Comparison of ENCODE assay signal across 15 cellular contexts in genomic region chr22:45460288-45461109, GRCh38. TPM values are rescaled to one million over a fixed set of nuclear protein-coding genes. Genes with fewer than 3 reads are reported as not detected.
A peak's percentile ranks its signal among the peaks of the same experiment; 100 is the strongest.
DNase-seq lines count a peak whose midpoint lies in the region; ATAC-seq and TF ChIP-seq lines count a peak whose summit lies in the region.
"Had no signal": no experiment of that assay in that cellular context is flagged by ENCODE, and none has a peak within 500 bp of the region (broad histone marks: within the 10 kb centered on the region; RNA-seq: fewer than 3 reads in every experiment).

No MANE protein-coding gene starts in this region.

- TF ChIP-seq CTCF in fibroblast of villous mesenchyme (IDR thresholded peaks at IDR 0.05; ENCODE audit: insufficient read depth, low read depth, low read length) = no peak
- no peak for TF ChIP-seq CTCF in nephron (IDR thresholded peaks at IDR 0.05; ENCODE audit: unreplicated experiment in 3 of 3)
- TF ChIP-seq CTCF in upper lobe of right lung (IDR thresholded peaks at IDR 0.05) = no peak
- TF ChIP-seq CTCF in chondrocyte (IDR thresholded peaks at IDR 0.05) = no peak

- H3K9me3 Mint-ChIP-seq in nephron (peaks cover 12% of the 10 kb centered on the region), chondrocyte (ENCODE audit: low read depth) (peaks cover 4% of the 10 kb centered on the region)
- H3K9me3 Mint-ChIP-seq: activated T-helper 17 cell treated with anti-CD3 and anti-CD28 coated beads, Interleukin-2, amount 50 U/mL, for 72 hours; memory B cell had no signal

- H3K36me3 Mint-ChIP-seq in nephron (ENCODE audit: low read depth) (peaks cover 6% of the 10 kb centered on the region), chondrocyte (ENCODE audit: low read depth) (no peaks in the 10 kb centered on the region)
- H3K36me3 Mint-ChIP-seq: memory B cell had no signal

- H3K4me3 ChIP-seq in fibroblast of villous mesenchyme (ENCODE audit: low read depth, low read length) = no peak overlapping the region
- H3K4me3 ChIP-seq in upper lobe of right lung = no peak overlapping the region
- H3K4me3 ChIP-seq: prostate gland had no signal

- intact Hi-C loops in upper lobe of right lung (cut with DNase I) = no loop called here

- H3K4me1 Mint-ChIP-seq in nephron (peaks cover 41% of the 10 kb centered on the region), chondrocyte (ENCODE audit: low read depth) (peaks cover 8% of the 10 kb centered on the region)
- H3K4me1 Mint-ChIP-seq: activated CD4-positive, alpha-beta T cell treated with anti-CD3 and anti-CD28 coated beads, Interleukin-2, amount 10 ng/mL, durations not matched to agents 24 days and 14 days; activated T-helper 17 cell treated with anti-CD3 and anti-CD28 coated beads, Interleukin-2, amount 50 U/mL, for 72 hours; memory B cell had no signal

- no peaks in the 10 kb centered on the region for H3K27me3 ChIP-seq in upper lobe of right lung

- H3K27ac Mint-ChIP-seq in nephron = peak overlapping the region; percentile 94 to 99 (median 97)
- H3K27ac Mint-ChIP-seq in chondrocyte (ENCODE audit: unreplicated experiment) = no peak overlapping the region
- H3K27ac Mint-ChIP-seq: activated CD4-positive, alpha-beta T cell treated with anti-CD3 and anti-CD28 coated beads, Interleukin-2, amount 10 ng/mL, durations not matched to agents 24 days and 14 days; activated T-helper 17 cell treated with anti-CD3 and anti-CD28 coated beads, Interleukin-2, amount 50 U/mL, for 72 hours; memory B cell had no signal

- no peaks in the 10 kb centered on the region for H3K9me3 ChIP-seq in upper lobe of right lung
- H3K9me3 ChIP-seq: prostate gland had no signal

- peak; percentile 67 for ATAC-seq in upper lobe of right lung
- ATAC-seq: activated T-helper 17 cell treated with anti-CD3 and anti-CD28 coated beads, Interleukin-2, amount 50 U/mL, for 72 hours; stimulated activated naive CD8-positive, alpha-beta T cell treated with anti-CD3 and anti-CD28 coated beads, Interleukin-15, Interleukin-2, amounts not matched to agents 100 U/mL and 50 U/mL, for 24 hours had no signal

- peak overlapping the region; percentile 70 for H3K27ac ChIP-seq in upper lobe of right lung

- no peaks in the 10 kb centered on the region for H3K4me1 ChIP-seq in upper lobe of right lung
- H3K4me1 ChIP-seq: prostate gland had no signal

- H3K4me3 Mint-ChIP-seq in nephron (peak overlapping the region in 1 of 3 experiments; percentile 41), chondrocyte (ENCODE audit: unreplicated experiment) (no peak overlapping the region)
- H3K4me3 Mint-ChIP-seq: activated CD4-positive, alpha-beta T cell treated with anti-CD3 and anti-CD28 coated beads, Interleukin-2, amount 10 ng/mL, durations not matched to agents 24 days and 14 days; activated T-helper 17 cell treated with anti-CD3 and anti-CD28 coated beads, Interleukin-2, amount 50 U/mL, for 72 hours; memory B cell had no signal

- H3K27me3 Mint-ChIP-seq in nephron (ENCODE audit: low read depth) (peaks cover 15% of the 10 kb centered on the region), chondrocyte (ENCODE audit: low read depth) (no peaks in the 10 kb centered on the region)

- no peaks in the 10 kb centered on the region for H3K36me3 ChIP-seq in upper lobe of right lung
- H3K36me3 ChIP-seq: prostate gland had no signal

- peak; percentile 90 for DNase-seq in amniotic epithelial cell (ENCODE audit: low read depth)
- DNase-seq in fibroblast of villous mesenchyme (ENCODE audit: low read depth) = peak; percentile 98
- no peak for DNase-seq in upper lobe of right lung
- no peak for DNase-seq in chondrocyte (ENCODE audit: low spot score)
- no peak for DNase-seq in activated CD4-positive, CD25-positive, alpha-beta regulatory T cell treated with anti-CD3 and anti-CD28 coated beads, Interleukin-2, amount 50 U/mL, for 72 hours
- DNase-seq in HuH-7.5 (ENCODE audit: low spot score) = no peak
- DNase-seq: activated CD4-positive, alpha-beta T cell treated with anti-CD3 and anti-CD28 coated beads, Interleukin-2, amount 10 ng/mL, durations not matched to agents 24 days and 14 days; NCI-H2081; stimulated activated naive CD8-positive, alpha-beta T cell treated with anti-CD3 and anti-CD28 coated beads, Interleukin-15, Interleukin-2, amounts not matched to agents 100 U/mL and 50 U/mL, for 24 hours had no signal

RNA-seq across cellular contexts. Expression of gene FBLN1, which starts 42.2 kb away (rescaled TPM):
- total RNA-seq in fibroblast of villous mesenchyme (102 and 256 TPM in 2 replicates), upper lobe of right lung (272 TPM), chondrocyte (127 to 186 TPM (median 183 TPM) in 3 replicates)
- total RNA-seq: activated CD4-positive, alpha-beta T cell treated with anti-CD3 and anti-CD28 coated beads, Interleukin-2, amount 10 ng/mL, durations not matched to agents 24 days and 14 days had no signal

RNA-seq across cellular contexts. Expression of gene RIBC2, which starts 47.0 kb away (rescaled TPM):
- total RNA-seq in fibroblast of villous mesenchyme = 0.86 and 0.97 TPM in 2 replicates
- not detected for total RNA-seq in upper lobe of right lung
- total RNA-seq in chondrocyte = 0.41 to 1.1 TPM in 2 of 3 replicates, not detected in the other

RNA-seq across cellular contexts. Expression of gene SMC1B, which starts 47.1 kb away (rescaled TPM):
- not detected in 2 replicates for total RNA-seq in fibroblast of villous mesenchyme
- not detected for total RNA-seq in upper lobe of right lung
- total RNA-seq in chondrocyte = not detected in 3 replicates
- total RNA-seq: cerebellum, LHCN-M2 had no signal

Comparison
In these comparisons a context has a peak if more than half of its experiments do, and no peak if none do; other contexts are left out.
1. DNase-seq: peak in amniotic epithelial cell (single experiment) and fibroblast of villous mesenchyme (single experiment); none in upper lobe of right lung (single experiment), chondrocyte (single experiment), activated CD4-positive, CD25-positive, alpha-beta regulatory T cell treated with anti-CD3 and anti-CD28 coated beads, Interleukin-2, amount 50 U/mL, for 72 hours (single experiment) and HuH-7.5 (single experiment).